Comparison of ENCODE assay signal across 29 cellular contexts in the genomic region with DNA sequence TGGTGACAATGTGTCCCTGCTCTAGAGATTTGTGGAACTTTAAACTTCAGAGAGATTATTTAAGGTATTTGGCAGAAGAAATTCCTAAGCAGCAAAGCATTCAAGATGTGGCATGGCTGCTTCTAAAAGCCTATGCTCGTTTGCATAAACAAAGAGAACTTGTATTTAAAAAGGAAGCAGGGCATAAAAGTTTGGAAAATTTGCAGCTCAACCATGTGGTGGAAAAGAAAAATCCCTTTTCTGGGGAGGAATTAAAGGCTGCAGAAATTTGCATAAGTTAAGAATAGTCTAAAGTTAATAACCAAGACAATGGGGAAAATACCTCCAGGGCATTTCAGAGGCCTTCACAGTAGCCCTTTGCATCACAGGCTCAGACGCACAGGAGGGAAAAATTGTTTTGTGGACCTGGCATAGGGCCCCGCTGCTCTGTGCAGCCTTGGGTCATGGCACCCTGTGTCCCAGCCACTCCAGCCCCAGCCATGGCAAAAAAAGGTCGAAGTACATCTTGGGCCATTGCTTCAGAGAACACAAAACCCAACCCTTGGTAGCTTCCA.
"Had no signal": no experiment of that assay in that cellular context is flagged by ENCODE, and none has a peak within 500 bp of the region (broad histone marks: within the 10 kb centered on the region; RNA-seq: fewer than 3 reads in every experiment).

No MANE protein-coding gene starts in this region.

- H3K36me3 ChIP-seq: adrenal gland, brain microvascular endothelial cell had no signal

- H2AFZ ChIP-seq: PC-9 had no signal

- H3K27me3 ChIP-seq: adrenal gland, brain microvascular endothelial cell had no signal

- H3K27ac ChIP-seq: adrenal gland, brain microvascular endothelial cell, PC-9, RWPE1, VCaP had no signal

- H3K4me1 ChIP-seq: adrenal gland had no signal

- H3K4me2 ChIP-seq: PC-9 had no signal

- H3K4me3 ChIP-seq: adrenal gland, PC-9 had no signal

- H3K9me3 ChIP-seq: adrenal gland had no signal

- DNase-seq: activated CD4-positive, alpha-beta memory T cell treated with anti-CD3 and anti-CD28 coated beads, Interleukin-2, amount 10 ng/mL, durations not matched to agents 7 days and 5 days; activated CD4-positive, alpha-beta T cell treated with anti-CD3 and anti-CD28 coated beads for 1 hour; activated CD4-positive, alpha-beta T cell treated with anti-CD3 and anti-CD28 coated beads for 48 hours; activated CD4-positive, CD25-positive, alpha-beta regulatory T cell; activated CD8-positive, alpha-beta memory T cell treated with anti-CD3 and anti-CD28 coated beads for 24 hours; activated CD8-positive, alpha-beta memory T cell treated with anti-CD3 and anti-CD28 coated beads, Interleukin-2, amount 10 ng/mL, durations not matched to agents 7 days and 5 days; activated CD8-positive, alpha-beta memory T cell treated with anti-CD3 and anti-CD28 coated beads, Interleukin-2, amount 50 U/mL, for 48 hours; activated effector memory CD4-positive, alpha-beta T cell treated with anti-CD3 and anti-CD28 coated beads, Interleukin-2, amount 50 U/mL, for 16 hours; activated naive CD4-positive, alpha-beta T cell; activated naive CD8-positive, alpha-beta T cell treated with anti-CD3 and anti-CD28 coated beads, Interleukin-2, amount 10 ng/mL, durations not matched to agents 7 days and 5 days; activated T-cell treated with anti-CD3 and anti-CD28 coated beads, Interleukin-2, amount 50 U/mL, for 48 hours; adrenal gland; anterior cingulate cortex; brain microvascular endothelial cell; central memory CD4-positive, alpha-beta T cell; NCI-H1105; NCI-H1436 treated with DMSO at 0.1 percent for 48 hours; NCI-H1694 treated with DMSO at 0.1 percent for 48 hours; NCI-H2029; NCI-H345; NCI-H524 treated with DMSO at 0.1 percent for 48 hours; PC-9; SIG-M5; SW 1271; T-helper 1 cell; T-helper 2 cell; T-helper 9 cell had no signal
